Comparison of ENCODE assay signal across 10 cellular contexts in genomic region chr11:14583252-14584105, GRCh38.
A peak's percentile ranks its signal among the peaks of the same experiment; 100 is the strongest.
DNase-seq lines count a peak whose midpoint lies in the region; ATAC-seq and TF ChIP-seq lines count a peak whose summit lies in the region.
"Had no signal": no experiment of that assay in that cellular context is flagged by ENCODE, and none has a peak within 500 bp of the region (broad histone marks: within the 10 kb centered on the region; RNA-seq: fewer than 3 reads in every experiment).

No MANE protein-coding gene starts in this region.

- no peak for DNase-seq in CD4-positive, alpha-beta T cell
- DNase-seq in NCI-H1694 treated with DMSO at 0.1 percent for 48 hours (lab: John Stamatoyannopoulos, UW) (peak; percentile 80), esophagus muscularis mucosa (ENCODE audit: extremely low spot score) (peak; percentile 90), nucleus accumbens (lab: John Stamatoyannopoulos, UW) (no peak), COLO829 (ENCODE audit: low spot score) (no peak), head of caudate nucleus (no peak), SJCRH30 (no peak)
- DNase-seq: PC-9 had no signal

- no peaks in the 10 kb centered on the region for H3K27me3 ChIP-seq in CD4-positive, alpha-beta T cell (ENCODE audit: control insufficient read depth, insufficient read depth, low read length)
- H3K27me3 ChIP-seq in esophagus muscularis mucosa = no peaks in the 10 kb centered on the region
- H3K27me3 ChIP-seq in mucosa of rectum (ENCODE audit: control insufficient read depth in 2 of 2, insufficient read depth in 2 of 2, low read length in 2 of 2) = no peaks in the 10 kb centered on the region
- H3K27me3 ChIP-seq in SJCRH30 = no peaks in the 10 kb centered on the region

- no peak for TF ChIP-seq CTCF in CD4-positive, alpha-beta T cell (IDR thresholded peaks at IDR 0.05)
- TF ChIP-seq CTCF in esophagus muscularis mucosa (IDR thresholded peaks at IDR 0.05) = no peak

- H3K4me3 Mint-ChIP-seq in CD4-positive, alpha-beta T cell = no peak overlapping the region
- H3K4me3 Mint-ChIP-seq: mesothelial cell of epicardium had no signal

- peaks cover 12% of the 10 kb centered on the region for H3K9me3 Mint-ChIP-seq in CD4-positive, alpha-beta T cell

- H3K4me1 ChIP-seq in esophagus muscularis mucosa (peaks cover 0 to 35% (median 16%) of the 10 kb centered on the region in 4 donors), mucosa of rectum (ENCODE audit: control insufficient read depth in 2 of 2, insufficient read depth in 2 of 2, low read length in 2 of 2) (peaks cover 18 to 24% of the 10 kb centered on the region in 2 donors), SJCRH30 (0 out of 2 replicates have a peak, but pooled peaks cover 4% of the 10 kb centered on the region)

- no peak for TF ChIP-seq EP300 in esophagus muscularis mucosa (IDR thresholded peaks at IDR 0.05)

- peaks cover 68% of the 10 kb centered on the region for H3K4me1 Mint-ChIP-seq in CD4-positive, alpha-beta T cell (ENCODE audit: low read depth)

- H3K27ac ChIP-seq in CD4-positive, alpha-beta T cell (ENCODE audit: low read depth, low read length) = no peak overlapping the region
- H3K27ac ChIP-seq in esophagus muscularis mucosa (replicated peaks in 1 of 4) (peak overlapping the region; percentile 47 to 74 (median 52)), mucosa of rectum (ENCODE audit: low read depth in 2 of 2, low read length in 2 of 2) (peak overlapping the region; percentile 35 to 73), SJCRH30 (no peak overlapping the region)
- H3K27ac ChIP-seq: PC-9 had no signal

- H3K36me3 ChIP-seq in esophagus muscularis mucosa (no peaks in the 10 kb centered on the region), mucosa of rectum (ENCODE audit: control insufficient read depth in 2 of 2, insufficient read depth in 2 of 2, low read length in 2 of 2) (no peaks in the 10 kb centered on the region), SJCRH30 (no peaks in the 10 kb centered on the region)

- intact Hi-C loops in CD4-positive, alpha-beta T cell (cut with DNase I, micrococcal nuclease) = loop anchor here (5.0 to 10.0 kb wide), 2 partner anchors 39 to 61 kb away; partner anchors contain the start of gene PDE3B (in 1 of the 2)
- intact Hi-C loops in esophagus muscularis mucosa (cut with DNase I) (no loop called here), head of caudate nucleus (cut with DNase I) (no loop called here)

- 49% methylated on average over 9 of the region's 9 CpGs for WGBS in esophagus muscularis mucosa

- peak overlapping the region; percentile 72 for H3K27ac Mint-ChIP-seq in CD4-positive, alpha-beta T cell

- no peaks in the 10 kb centered on the region for H3K9me3 ChIP-seq in CD4-positive, alpha-beta T cell (ENCODE audit: control insufficient read depth, low read length)
- H3K9me3 ChIP-seq in esophagus muscularis mucosa = no peaks in the 10 kb centered on the region
- no peaks in the 10 kb centered on the region for H3K9me3 ChIP-seq in mucosa of rectum (ENCODE audit: control insufficient read depth in 2 of 2, low read length in 2 of 2)
- no peaks in the 10 kb centered on the region; the same call in 1 of the 2 replicates for H3K9me3 ChIP-seq in SJCRH30 (replicated peaks)

- TF ChIP-seq POLR2A in esophagus muscularis mucosa (IDR thresholded peaks at IDR 0.05; ENCODE audit: low read depth) = no peak

- H3K4me3 ChIP-seq in esophagus muscularis mucosa (no peak overlapping the region), mucosa of rectum (ENCODE audit: low read length in 2 of 2) (peak overlapping the region; percentile 1 to 29), SJCRH30 (no peak overlapping the region)
- H3K4me3 ChIP-seq: PC-9 had no signal

- CTCF ChIA-PET in CD4-positive, alpha-beta T cell (lab: Charles Lee) = interaction anchor here (1.4 kb wide), 1 partner anchor 17 kb away, joined by 3 read pairs; no protein-coding TSS in a partner anchor

- H3K9ac ChIP-seq in mucosa of rectum (ENCODE audit: low read depth in 1 of 2, low read length in 2 of 2) = no peak overlapping the region

- POLR2A ChIA-PET in CD4-positive, alpha-beta T cell (lab: Charles Lee) = interaction anchor here (0.7 to 2.5 kb wide), 6 partner anchors 29 to 332 kb away, joined by 3 to 6 read pairs (median 3); partner anchors contain the start of genes PDE3B and PSMA1

- ATAC-seq in CD4-positive, alpha-beta T cell (ENCODE audit: poor library complexity) = no peak

- no peaks in the 10 kb centered on the region for H3K27me3 Mint-ChIP-seq in CD4-positive, alpha-beta T cell

- peaks cover 32% of the 10 kb centered on the region for H3K36me3 Mint-ChIP-seq in CD4-positive, alpha-beta T cell (ENCODE audit: low read depth)
- H3K36me3 Mint-ChIP-seq: mesothelial cell of epicardium had no signal

Comparison
In these comparisons a context has a peak if more than half of its experiments do, and no peak if none do; other contexts are left out.
1. DNase-seq: peak in NCI-H1694 treated with DMSO at 0.1 percent for 48 hours (single experiment) and esophagus muscularis mucosa (single experiment); none in CD4-positive, alpha-beta T cell (0 of 10), nucleus accumbens (0 of 56), COLO829 (single experiment), head of caudate nucleus (0 of 42) and SJCRH30 (0 of 2).
2. H3K27ac ChIP-seq: peak in esophagus muscularis mucosa (4 of 4) and mucosa of rectum (2 of 2); none in CD4-positive, alpha-beta T cell (single experiment) and SJCRH30 (single experiment).
3. H3K4me3 ChIP-seq: peak in mucosa of rectum (2 of 2); none in esophagus muscularis mucosa (0 of 4) and SJCRH30 (single experiment).
4. intact Hi-C loops: an anchor here in CD4-positive, alpha-beta T cell (5.0 to 10.0 kb wide); none called in esophagus muscularis mucosa and head of caudate nucleus.